8 cellular contexts compared by ENCODE assay signal in genomic region chr6:13711384-13711725, GRCh38. TPM values are rescaled to one million over a fixed set of nuclear protein-coding genes. Genes with fewer than 3 reads are reported as not detected.
DNase-seq lines count a peak whose midpoint lies in the region; ATAC-seq and TF ChIP-seq lines count a peak whose summit lies in the region.

No MANE protein-coding gene starts in this region.

- ATAC-seq in GM21576 (IDR thresholded peaks at IDR 0.05; ENCODE audit: unreplicated experiment) (peak; percentile 41), activated B cell treated with CpG ODN at 0.5 μM for 24 hours (ENCODE audit: low read depth) (peak; percentile 47)

- TF ChIP-seq CTCF in GM12865 (IDR thresholded peaks at IDR 0.05; ENCODE audit: insufficient read depth, low read depth, low read length, missing control alignments) (peak; percentile 20), activated B cell treated with CpG ODN at 0.5 μM for 24 hours (IDR thresholded peaks at IDR 0.05) (no peak), glutamatergic neuron (IDR thresholded peaks at IDR 0.05; ENCODE audit: partially characterized antibody, unreplicated experiment) (no peak)

- DNase-seq in GM12865 (ENCODE audit: low read depth) (peak; percentile 89), activated B cell treated with CpG ODN at 0.5 μM for 24 hours (no peak), glutamatergic neuron (peak; percentile 68), DMS153 treated with DMSO at 0.1 percent for 48 hours (lab: John Stamatoyannopoulos, UW; ENCODE audit: unreplicated experiment) (no peak)
- no peak for DNase-seq in Jurkat, Clone E6-1 (ENCODE audit: low read depth, low spot score)
- DNase-seq in stimulated activated CD4-positive, alpha-beta T cell treated with anti-CD3 and anti-CD28 coated beads, Interleukin-4, amount 100 ng/mL, for 1 hour, result no peak

- CTCF ChIA-PET in activated B cell treated with CpG ODN at 0.5 μM for 24 hours (lab: Charles Lee), result interaction anchor here (1.3 kb wide), 1 partner anchor 96 kb away, joined by 5 read pairs; the partner anchor contains the start of gene NOL7

- H3K27me3 ChIP-seq in skeletal muscle satellite cell (ENCODE audit: control insufficient read depth, insufficient read depth, low read length), result no peaks in the 10 kb centered on the region

- H3K4me3 ChIP-seq in GM12865 (ENCODE audit: low read depth, low read length), result peak overlapping the region; percentile 40
- peak overlapping the region; percentile 65 for H3K4me3 ChIP-seq in Jurkat, Clone E6-1 (ENCODE audit: low read length)
- H3K4me3 ChIP-seq in skeletal muscle satellite cell (ENCODE audit: low read length), result peak overlapping the region; percentile 92

- H3K36me3 Mint-ChIP-seq in activated B cell treated with CpG ODN at 0.5 μM for 24 hours (ENCODE audit: low read depth) (peaks cover 6% of the 10 kb centered on the region), glutamatergic neuron (ENCODE audit: unreplicated experiment) (peaks cover 8% of the 10 kb centered on the region)

- H3K4me1 ChIP-seq in skeletal muscle satellite cell (ENCODE audit: control insufficient read depth, insufficient read depth, low read length), result peaks cover 24% of the 10 kb centered on the region

- H3K9me3 ChIP-seq in skeletal muscle satellite cell (replicated peaks; ENCODE audit: low read length), result no peaks in the 10 kb centered on the region

- intact Hi-C loops in activated B cell treated with CpG ODN at 0.5 μM for 24 hours (cut with micrococcal nuclease), result loop anchor here (5.0 kb wide), 2 partner anchors 36 to 1536 kb away; partner anchors contain the start of gene JARID2

- H3K27ac Mint-ChIP-seq in activated B cell treated with CpG ODN at 0.5 μM for 24 hours (no peak overlapping the region), glutamatergic neuron (ENCODE audit: unreplicated experiment) (no peak overlapping the region)

- H3K9me3 Mint-ChIP-seq in activated B cell treated with CpG ODN at 0.5 μM for 24 hours (no peaks in the 10 kb centered on the region), glutamatergic neuron (ENCODE audit: unreplicated experiment) (peaks cover 8% of the 10 kb centered on the region)

- H3K9ac ChIP-seq in skeletal muscle satellite cell (ENCODE audit: low read depth, low read length), result peak overlapping the region; percentile 91

- H3K4me1 Mint-ChIP-seq in activated B cell treated with CpG ODN at 0.5 μM for 24 hours (peaks cover 44% of the 10 kb centered on the region), glutamatergic neuron (ENCODE audit: low read depth, unreplicated experiment) (peaks cover 16% of the 10 kb centered on the region)

- POLR2A ChIA-PET in activated B cell treated with CpG ODN at 0.5 μM for 24 hours (lab: Charles Lee), result interaction anchor here (0.5 to 4.4 kb wide), 5 partner anchors 41 to 1916 kb away, joined by 3 to 34 read pairs (median 10); partner anchors contain the start of genes MCUR1, NOL7 and SIRT5

- H3K27me3 Mint-ChIP-seq in activated B cell treated with CpG ODN at 0.5 μM for 24 hours, result no peaks in the 10 kb centered on the region
- peaks cover 2% of the 10 kb centered on the region for H3K27me3 Mint-ChIP-seq in glutamatergic neuron (ENCODE audit: unreplicated experiment)

- H3K4me3 Mint-ChIP-seq in activated B cell treated with CpG ODN at 0.5 μM for 24 hours (peak overlapping the region; percentile 66), glutamatergic neuron (ENCODE audit: unreplicated experiment) (no peak overlapping the region)

- peak overlapping the region; percentile 58 for H3K4me2 ChIP-seq in skeletal muscle satellite cell (ENCODE audit: low read length)

- H3K36me3 ChIP-seq in skeletal muscle satellite cell (ENCODE audit: insufficient read depth, low read length), result no peaks in the 10 kb centered on the region

RNA-seq across cellular contexts. Expression of gene RANBP9, which starts 0.3 kb away (rescaled TPM):
- 53.6 TPM for polyA plus RNA-seq in Jurkat, Clone E6-1 (2012; ENCODE audit: insufficient read depth, insufficient read length)
- 30.7 and 34.7 TPM in 2 replicates for total RNA-seq in activated B cell treated with CpG ODN at 0.5 μM for 24 hours
- 50.2 TPM for total RNA-seq in glutamatergic neuron (ENCODE audit: unreplicated experiment)
- 15.5 and 15.7 TPM in 2 replicates for total RNA-seq in skeletal muscle satellite cell (2012; rRNA removed)

Comparison
In these comparisons a context has a peak if more than half of its experiments do, and no peak if none do; other contexts are left out.
1. DNase-seq: peak in GM12865 (single experiment) and glutamatergic neuron (single experiment); none in Jurkat, Clone E6-1 (single experiment), activated B cell treated with CpG ODN at 0.5 μM for 24 hours (single experiment), stimulated activated CD4-positive, alpha-beta T cell treated with anti-CD3 and anti-CD28 coated beads, Interleukin-4, amount 100 ng/mL, for 1 hour (single experiment) and DMS153 treated with DMSO at 0.1 percent for 48 hours (single experiment).
2. H3K4me3 ChIP-seq: peak in every context shown above with its lines; median percentile 92 in skeletal muscle satellite cell; 65 in Jurkat, Clone E6-1; 40 in GM12865.